In the genomic region with DNA sequence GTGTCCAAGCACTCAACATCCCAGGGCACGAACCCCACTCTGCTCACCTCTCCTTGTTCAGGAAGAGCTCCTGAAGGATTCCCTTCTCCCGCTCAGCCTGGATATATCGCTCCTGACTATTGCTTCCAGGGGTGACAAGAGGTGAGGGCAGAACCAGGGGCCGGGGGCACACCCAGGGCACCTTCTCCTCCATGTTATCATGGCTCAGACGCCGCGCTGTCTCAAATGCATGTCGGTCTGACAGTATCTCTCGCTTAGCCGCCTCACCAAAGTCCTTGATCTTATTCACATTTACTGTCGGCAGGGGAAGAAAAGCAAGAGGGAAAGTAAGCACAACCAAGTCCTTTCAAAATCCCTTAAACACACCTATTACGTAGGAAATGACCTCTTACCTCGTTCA, we compare ENCODE assay signal across 16 cellular contexts.
"Had no signal": no experiment of that assay in that cellular context is flagged by ENCODE, and none has a peak within 500 bp of the region (broad histone marks: within the 10 kb centered on the region; RNA-seq: fewer than 3 reads in every experiment).

No MANE protein-coding gene starts in this region.

- H3K4me3 ChIP-seq: ascending aorta, dorsolateral prefrontal cortex, gastroesophageal sphincter, left lung, spleen had no signal

- H3K27ac ChIP-seq: ascending aorta, left lung, spleen, WERI-Rb-1 had no signal

- H3K27ac Mint-ChIP-seq: activated CD4-positive, alpha-beta memory T cell treated with anti-CD3 and anti-CD28 coated beads for 36 hours; activated CD8-positive, alpha-beta memory T cell treated with anti-CD3 and anti-CD28 coated beads, Interleukin-2, amount 10 ng/mL, durations not matched to agents 7 days and 5 days; T-helper 17 cell had no signal

- FAIRE-seq: bronchial epithelial cell, kidney had no signal

- H3K27me3 Mint-ChIP-seq: activated CD4-positive, alpha-beta memory T cell treated with anti-CD3 and anti-CD28 coated beads for 36 hours; activated CD4-positive, alpha-beta T cell treated with anti-CD3 and anti-CD28 coated beads for 36 hours; activated CD8-positive, alpha-beta memory T cell treated with anti-CD3 and anti-CD28 coated beads, Interleukin-2, amount 10 ng/mL, durations not matched to agents 7 days and 5 days; T-helper 17 cell had no signal

- ATAC-seq: activated CD4-positive, alpha-beta T cell treated with anti-CD3 and anti-CD28 coated beads for 36 hours; activated CD8-positive, alpha-beta memory T cell treated with anti-CD3 and anti-CD28 coated beads, Interleukin-2, amount 10 ng/mL, durations not matched to agents 7 days and 5 days; activated T-cell treated with anti-CD3 and anti-CD28 coated beads, Interleukin-2, amount 50 U/mL, for 4 hours; gastroesophageal sphincter; left lung; sciatic nerve; T-helper 17 cell had no signal

- H3K9me3 ChIP-seq: ascending aorta, gastroesophageal sphincter, left lung, spleen had no signal

- H3K4me3 Mint-ChIP-seq: activated CD4-positive, alpha-beta memory T cell treated with anti-CD3 and anti-CD28 coated beads for 36 hours; activated CD4-positive, alpha-beta T cell treated with anti-CD3 and anti-CD28 coated beads for 36 hours; activated CD8-positive, alpha-beta memory T cell treated with anti-CD3 and anti-CD28 coated beads, Interleukin-2, amount 10 ng/mL, durations not matched to agents 7 days and 5 days; activated T-cell treated with anti-CD3 and anti-CD28 coated beads, Interleukin-2, amount 50 U/mL, for 4 hours; nephron; T-helper 17 cell had no signal

- H3K27me3 ChIP-seq: ascending aorta, dorsolateral prefrontal cortex, gastroesophageal sphincter, left lung, spleen had no signal

- H3K9me3 Mint-ChIP-seq: activated CD4-positive, alpha-beta memory T cell treated with anti-CD3 and anti-CD28 coated beads for 36 hours; activated T-cell treated with anti-CD3 and anti-CD28 coated beads, Interleukin-2, amount 50 U/mL, for 4 hours; nephron had no signal

- DNase-seq: activated CD4-positive, alpha-beta memory T cell treated with anti-CD3 and anti-CD28 coated beads for 36 hours; activated CD4-positive, alpha-beta T cell treated with anti-CD3 and anti-CD28 coated beads for 36 hours; activated CD8-positive, alpha-beta memory T cell treated with anti-CD3 and anti-CD28 coated beads, Interleukin-2, amount 10 ng/mL, durations not matched to agents 7 days and 5 days; activated T-cell treated with anti-CD3 and anti-CD28 coated beads, Interleukin-2, amount 50 U/mL, for 4 hours; dorsolateral prefrontal cortex; kidney; left lung; mesenchymal stem cell; spleen; T-helper 17 cell; WERI-Rb-1 had no signal
